In genomic region chr12:58596381-58596780, GRCh38 we compare ENCODE assay signal across 25 cellular contexts.
"Had no signal": no experiment of that assay in that cellular context is flagged by ENCODE, and none has a peak within 500 bp of the region (broad histone marks: within the 10 kb centered on the region; RNA-seq: fewer than 3 reads in every experiment).

No MANE protein-coding gene starts in this region.

- H3K4me1 Mint-ChIP-seq: activated CD4-positive, alpha-beta memory T cell treated with anti-CD3 and anti-CD28 coated beads, Interleukin-2, amount 10 ng/mL, durations not matched to agents 7 days and 5 days; activated naive CD8-positive, alpha-beta T cell treated with anti-CD3 and anti-CD28 coated beads, Interleukin-2, amount 10 ng/mL, durations not matched to agents 7 days and 5 days; natural killer cell had no signal

- H3K4me3 ChIP-seq: body of pancreas, gastrocnemius medialis, left ventricle myocardium inferior, right atrium auricular region, thoracic aorta, upper lobe of left lung had no signal

- ATAC-seq: activated T-cell treated with anti-CD3 and anti-CD28 coated beads, Interleukin-2, amount 50 U/mL, for 72 hours; body of pancreas; esophagus mucosa; gastrocnemius medialis; natural killer cell had no signal

- H3K27me3 Mint-ChIP-seq: activated CD4-positive, alpha-beta memory T cell treated with anti-CD3 and anti-CD28 coated beads, Interleukin-2, amount 10 ng/mL, durations not matched to agents 7 days and 5 days; activated naive CD8-positive, alpha-beta T cell treated with anti-CD3 and anti-CD28 coated beads, Interleukin-2, amount 10 ng/mL, durations not matched to agents 7 days and 5 days; dendritic cell treated with granulocyte-macrophage colony-stimulating factor and Interleukin-4, amounts not matched to agents 40 ng/mL and 50 ng/mL, for 4 days; progenitor cell of endocrine pancreas had no signal

- H3K36me3 Mint-ChIP-seq: activated naive CD8-positive, alpha-beta T cell treated with anti-CD3 and anti-CD28 coated beads, Interleukin-2, amount 10 ng/mL, durations not matched to agents 7 days and 5 days; natural killer cell had no signal

- DNase-seq: activated CD4-positive, alpha-beta memory T cell treated with anti-CD3 and anti-CD28 coated beads, Interleukin-2, amount 10 ng/mL, durations not matched to agents 7 days and 5 days; activated CD4-positive, alpha-beta T cell treated with anti-CD3 and anti-CD28 coated beads for 48 hours; activated effector memory CD4-positive, alpha-beta T cell treated with Interleukin-2 at 50 U/mL for 16 hours; activated naive CD4-positive, alpha-beta T cell treated with anti-CD3 and anti-CD28 coated beads for 36 hours; activated naive CD8-positive, alpha-beta T cell treated with anti-CD3 and anti-CD28 coated beads, Interleukin-2, amount 10 ng/mL, durations not matched to agents 7 days and 5 days; activated T-cell treated with anti-CD3 and anti-CD28 coated beads, Interleukin-2, amount 50 U/mL, for 72 hours; amniotic stem cell; body of pancreas; caudate nucleus; effector CD4-positive, alpha-beta T cell; gastrocnemius medialis; hippocampal formation; kidney glomerular epithelial cell; left ventricle myocardium inferior; midbrain; natural killer cell; stimulated activated CD4-positive, alpha-beta T cell treated with anti-CD3 and anti-CD28 coated beads, Interleukin-4, amount 100 ng/mL, for 24 hours; stimulated activated naive CD4-positive, alpha-beta T cell treated with Interleukin-2 at 50 U/mL for 16 hours; T1000; upper lobe of left lung had no signal

- H3K9me3 ChIP-seq: body of pancreas, gastrocnemius medialis, left ventricle myocardium inferior, right atrium auricular region, thoracic aorta, upper lobe of left lung had no signal

- H3K4me1 ChIP-seq: body of pancreas, gastrocnemius medialis, left ventricle myocardium inferior, right atrium auricular region, upper lobe of left lung had no signal

- H3K27me3 ChIP-seq: body of pancreas, gastrocnemius medialis, right atrium auricular region, upper lobe of left lung had no signal

- H3K27ac Mint-ChIP-seq: activated CD4-positive, alpha-beta memory T cell treated with anti-CD3 and anti-CD28 coated beads, Interleukin-2, amount 10 ng/mL, durations not matched to agents 7 days and 5 days; activated naive CD4-positive, alpha-beta T cell treated with anti-CD3 and anti-CD28 coated beads for 36 hours; activated naive CD8-positive, alpha-beta T cell treated with anti-CD3 and anti-CD28 coated beads, Interleukin-2, amount 10 ng/mL, durations not matched to agents 7 days and 5 days; activated T-cell treated with anti-CD3 and anti-CD28 coated beads, Interleukin-2, amount 50 U/mL, for 72 hours; dendritic cell treated with granulocyte-macrophage colony-stimulating factor and Interleukin-4, amounts not matched to agents 40 ng/mL and 50 ng/mL, for 4 days; natural killer cell; progenitor cell of endocrine pancreas had no signal

- H3K36me3 ChIP-seq: gastrocnemius medialis, left ventricle myocardium inferior, right atrium auricular region, thoracic aorta, upper lobe of left lung had no signal

- H3K9me3 Mint-ChIP-seq: activated CD4-positive, alpha-beta memory T cell treated with anti-CD3 and anti-CD28 coated beads, Interleukin-2, amount 10 ng/mL, durations not matched to agents 7 days and 5 days; activated naive CD8-positive, alpha-beta T cell treated with anti-CD3 and anti-CD28 coated beads, Interleukin-2, amount 10 ng/mL, durations not matched to agents 7 days and 5 days; dendritic cell treated with granulocyte-macrophage colony-stimulating factor and Interleukin-4, amounts not matched to agents 40 ng/mL and 50 ng/mL, for 4 days had no signal

- H3K4me3 Mint-ChIP-seq: activated CD4-positive, alpha-beta memory T cell treated with anti-CD3 and anti-CD28 coated beads, Interleukin-2, amount 10 ng/mL, durations not matched to agents 7 days and 5 days; activated naive CD4-positive, alpha-beta T cell treated with anti-CD3 and anti-CD28 coated beads for 36 hours; activated naive CD8-positive, alpha-beta T cell treated with anti-CD3 and anti-CD28 coated beads, Interleukin-2, amount 10 ng/mL, durations not matched to agents 7 days and 5 days; activated T-cell treated with anti-CD3 and anti-CD28 coated beads, Interleukin-2, amount 50 U/mL, for 72 hours; dendritic cell treated with granulocyte-macrophage colony-stimulating factor and Interleukin-4, amounts not matched to agents 40 ng/mL and 50 ng/mL, for 4 days; natural killer cell had no signal

- H3K27ac ChIP-seq: body of pancreas, gastrocnemius medialis, left ventricle myocardium inferior, right atrium auricular region, thoracic aorta, upper lobe of left lung had no signal
